In the genomic region with DNA sequence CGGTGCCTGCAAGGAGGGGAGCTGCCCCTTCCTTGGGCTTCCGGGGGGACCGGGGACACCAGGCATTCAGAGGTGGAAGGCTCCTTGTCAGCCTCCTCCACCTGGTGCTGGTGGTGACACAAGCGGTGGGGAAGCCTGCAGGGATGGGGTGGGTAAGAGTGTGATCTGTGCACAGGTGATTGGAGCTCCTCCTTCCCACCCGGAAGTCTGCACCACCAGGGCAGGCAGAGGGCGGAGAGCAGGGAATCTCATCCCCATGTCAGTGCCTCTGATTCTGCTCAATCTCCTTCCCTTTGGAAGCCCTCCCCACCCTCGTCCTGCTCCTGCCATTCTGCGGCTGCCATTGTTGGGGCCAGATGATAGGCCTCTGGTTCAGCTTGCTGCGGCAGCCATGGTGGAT, we compare ENCODE assay signal across 18 cellular contexts.
DNase-seq lines count a peak whose midpoint lies in the region; ATAC-seq and TF ChIP-seq lines count a peak whose summit lies in the region.
"Had no signal": no experiment of that assay in that cellular context is flagged by ENCODE, and none has a peak within 500 bp of the region (broad histone marks: within the 10 kb centered on the region; RNA-seq: fewer than 3 reads in every experiment).

No MANE protein-coding gene starts in this region.

- H3K4me2 ChIP-seq in GM23338 = no peak overlapping the region
- H3K4me2 ChIP-seq in neural progenitor cell = peak overlapping the region; percentile 56

- H3K79me2 ChIP-seq in GM23338 (replicated peaks; ENCODE audit: insufficient read depth) (no peaks in the 10 kb centered on the region), neural progenitor cell (ENCODE audit: low read depth) (no peaks in the 10 kb centered on the region)

- H3K36me3 Mint-ChIP-seq in GM23338 (ENCODE audit: low read depth) (no peaks in the 10 kb centered on the region; the same call in 2 of the 3 replicates), neural progenitor cell (no peaks in the 10 kb centered on the region)
- H3K36me3 Mint-ChIP-seq in activated T-helper 17 cell treated with anti-CD3 and anti-CD28 coated beads, Interleukin-2, amount 50 U/mL, for 72 hours (ENCODE audit: low read depth) = peaks cover 8% of the 10 kb centered on the region
- H3K36me3 Mint-ChIP-seq in CD8-positive, alpha-beta T cell = no peaks in the 10 kb centered on the region

- H3K27ac ChIP-seq in GM23338 (ENCODE audit: low read depth) (no peak overlapping the region), neural progenitor cell (no peak overlapping the region)
- H3K27ac ChIP-seq in CD8-positive, alpha-beta T cell (ENCODE audit: low read depth, low read length) = no peak overlapping the region
- H3K27ac ChIP-seq: 22Rv1 had no signal

- CTCF ChIA-PET in CD8-positive, alpha-beta T cell (lab: Charles Lee) = interaction anchor here (1.0 to 2.4 kb wide), 2 partner anchors 10 to 200 kb away, joined by 3 to 7 read pairs; no protein-coding TSS in a partner anchor

- H3K27me3 ChIP-seq in GM23338 (ENCODE audit: insufficient read depth) = no peaks in the 10 kb centered on the region
- no peaks in the 10 kb centered on the region for H3K27me3 ChIP-seq in neural progenitor cell
- H3K27me3 ChIP-seq in CD8-positive, alpha-beta T cell (ENCODE audit: insufficient read depth, low read length) = no peaks in the 10 kb centered on the region

- H3F3A ChIP-seq in GM23338 (replicated peaks; ENCODE audit: low read depth) (no peaks in the 10 kb centered on the region), neural progenitor cell (ENCODE audit: low read depth) (peaks cover 13% of the 10 kb centered on the region)

- TF ChIP-seq CTCF in GM23338 (conservative IDR thresholded peaks at IDR 0.05; ENCODE audit: low read depth in 2 of 2) (no peak), neural progenitor cell (IDR thresholded peaks at IDR 0.05) (no peak), GM13976 (IDR thresholded peaks at IDR 0.05; ENCODE audit: borderline replicate concordance, control extremely low read depth, extremely low read depth, insufficient read depth, missing control alignments) (no peak)
- no peak for TF ChIP-seq CTCF in CD8-positive, alpha-beta T cell (IDR thresholded peaks at IDR 0.05)

- H4K20me1 ChIP-seq in GM23338 (replicated peaks; ENCODE audit: insufficient read depth) = no peaks in the 10 kb centered on the region
- no peaks in the 10 kb centered on the region for H4K20me1 ChIP-seq in neural progenitor cell (ENCODE audit: low read depth)

- in situ Hi-C loops in GM13976 (cut with MboI; ENCODE audit: low sequenced_read_pairs, unreplicated experiment) = no loop called here

- no peak overlapping the region for H3K27ac Mint-ChIP-seq in GM23338
- no peak overlapping the region for H3K27ac Mint-ChIP-seq in activated T-helper 17 cell treated with anti-CD3 and anti-CD28 coated beads, Interleukin-2, amount 50 U/mL, for 72 hours
- peak overlapping the region; percentile 44 for H3K27ac Mint-ChIP-seq in neural progenitor cell
- no peak overlapping the region for H3K27ac Mint-ChIP-seq in CD8-positive, alpha-beta T cell
- H3K27ac Mint-ChIP-seq: B cell had no signal

- H3K9me3 ChIP-seq in neural progenitor cell (ENCODE audit: low read depth) = no peaks in the 10 kb centered on the region
- H3K9me3 ChIP-seq in CD8-positive, alpha-beta T cell (ENCODE audit: low read length) = no peaks in the 10 kb centered on the region

- ATAC-seq in GM23338 = peak; percentile 56
- no peak for ATAC-seq in activated T-helper 17 cell treated with anti-CD3 and anti-CD28 coated beads, Interleukin-2, amount 50 U/mL, for 72 hours (replicated peaks)
- no peak for ATAC-seq in CD8-positive, alpha-beta T cell
- ATAC-seq: Right ventricle myocardium inferior had no signal

- peak; percentile 41 for DNase-seq in DMS53 (lab: John Stamatoyannopoulos, UW)
- no peak for DNase-seq in DMS53 treated with DMSO at 0.1 percent for 48 hours (lab: John Stamatoyannopoulos, UW; ENCODE audit: unreplicated experiment)
- DNase-seq in GM23338 (ENCODE audit: low spot score) = no peak
- DNase-seq in neural progenitor cell (ENCODE audit: low spot score) = no peak
- DNase-seq in CD8-positive, alpha-beta T cell = no peak
- DNase-seq in A172 (ENCODE audit: low spot score) = no peak
- DNase-seq in GM13976 (ENCODE audit: low spot score) = no peak
- DNase-seq: HCEC 1CT, MM.1S, NCI-H1092, NCI-H1436 treated with DMSO at 0.1 percent for 48 hours, NCI-H2029 treated with DMSO at 0.1 percent for 48 hours, NCI-H446 had no signal

- H3K4me1 Mint-ChIP-seq in GM23338 = peaks cover 11% of the 10 kb centered on the region; the same call in 2 of the 3 replicates
- H3K4me1 Mint-ChIP-seq in activated T-helper 17 cell treated with anti-CD3 and anti-CD28 coated beads, Interleukin-2, amount 50 U/mL, for 72 hours = peaks cover 64% of the 10 kb centered on the region
- peaks cover 52% of the 10 kb centered on the region for H3K4me1 Mint-ChIP-seq in neural progenitor cell
- H3K4me1 Mint-ChIP-seq in CD8-positive, alpha-beta T cell (ENCODE audit: low read depth) = peaks cover 87% of the 10 kb centered on the region
- H3K4me1 Mint-ChIP-seq: B cell had no signal

- H3K4me1 ChIP-seq in GM23338 (ENCODE audit: insufficient read depth) = no peaks in the 10 kb centered on the region
- peaks cover 18% of the 10 kb centered on the region for H3K4me1 ChIP-seq in neural progenitor cell
- peaks cover 33% of the 10 kb centered on the region for H3K4me1 ChIP-seq in CD8-positive, alpha-beta T cell (ENCODE audit: insufficient read depth, low read length)

- H2AFZ ChIP-seq in GM23338 (no peak overlapping the region), neural progenitor cell (replicated peaks) (peak overlapping the region; percentile 26)

- intact Hi-C loops in CD8-positive, alpha-beta T cell (cut with DNase I, micrococcal nuclease) = no loop called here

- H3K4me3 ChIP-seq in GM23338 (no peak overlapping the region), neural progenitor cell (no peak overlapping the region)
- H3K4me3 ChIP-seq in CD8-positive, alpha-beta T cell (ENCODE audit: low read depth, low read length) = no peak overlapping the region

- H3K4me3 Mint-ChIP-seq in GM23338 (no peak overlapping the region), neural progenitor cell (no peak overlapping the region)
- peak overlapping the region; percentile 70 for H3K4me3 Mint-ChIP-seq in activated T-helper 17 cell treated with anti-CD3 and anti-CD28 coated beads, Interleukin-2, amount 50 U/mL, for 72 hours
- no peak overlapping the region for H3K4me3 Mint-ChIP-seq in CD8-positive, alpha-beta T cell
- H3K4me3 Mint-ChIP-seq: B cell had no signal

- POLR2A ChIA-PET in CD8-positive, alpha-beta T cell (lab: Charles Lee) = interaction anchor here (1.7 kb wide), 1 partner anchor 10 kb away, joined by 10 read pairs; no protein-coding TSS in a partner anchor

- H3K9me3 Mint-ChIP-seq in GM23338 = no peaks in the 10 kb centered on the region
- H3K9me3 Mint-ChIP-seq in activated T-helper 17 cell treated with anti-CD3 and anti-CD28 coated beads, Interleukin-2, amount 50 U/mL, for 72 hours = no peaks in the 10 kb centered on the region
- H3K9me3 Mint-ChIP-seq in neural progenitor cell = peaks cover 2% of the 10 kb centered on the region
- no peaks in the 10 kb centered on the region for H3K9me3 Mint-ChIP-seq in CD8-positive, alpha-beta T cell
- H3K9me3 Mint-ChIP-seq: CD4-positive, alpha-beta T cell had no signal

- H3K36me3 ChIP-seq in GM23338 (ENCODE audit: insufficient read depth) (no peaks in the 10 kb centered on the region), neural progenitor cell (no peaks in the 10 kb centered on the region)
- H3K36me3 ChIP-seq in CD8-positive, alpha-beta T cell (ENCODE audit: insufficient read depth, low read length) = no peaks in the 10 kb centered on the region

- no peak overlapping the region for H3K9ac ChIP-seq in neural progenitor cell

- H3K27me3 Mint-ChIP-seq in GM23338 (ENCODE audit: insufficient read depth, low read depth, poor library complexity) = no peaks in the 10 kb centered on the region
- H3K27me3 Mint-ChIP-seq in activated T-helper 17 cell treated with anti-CD3 and anti-CD28 coated beads, Interleukin-2, amount 50 U/mL, for 72 hours = no peaks in the 10 kb centered on the region
- peaks cover 7% of the 10 kb centered on the region for H3K27me3 Mint-ChIP-seq in neural progenitor cell (ENCODE audit: insufficient read depth, low read depth)
- H3K27me3 Mint-ChIP-seq in CD8-positive, alpha-beta T cell (ENCODE audit: low read depth) = no peaks in the 10 kb centered on the region
- H3K27me3 Mint-ChIP-seq: CD4-positive, alpha-beta T cell had no signal

- peaks cover 9% of the 10 kb centered on the region; the same call in 1 of the 2 replicates for H3K9me2 ChIP-seq in GM23338 (ENCODE audit: insufficient read depth)

TF ChIP-seq in GM23338, 12 proteins besides CTCF, POLR2A, EP300 and RAD21 (continues in another document):
- TF ChIP-seq CREB1 (CRISPR knock-in tag; IDR thresholded peaks at IDR 0.05; ENCODE audit: low read depth) (no peak), EZH2phosphoT487 (IDR thresholded peaks at IDR 0.05; ENCODE audit: unreplicated experiment) (no peak), EZH2 (IDR thresholded peaks at IDR 0.05; ENCODE audit: low read depth, unreplicated experiment) (no peak), POLR2AphosphoS5 (IDR thresholded peaks at IDR 0.05; ENCODE audit: low read depth) (no peak), NANOG (IDR thresholded peaks at IDR 0.05; ENCODE audit: borderline replicate concordance) (no peak)
- TF ChIP-seq, protein P1, sequence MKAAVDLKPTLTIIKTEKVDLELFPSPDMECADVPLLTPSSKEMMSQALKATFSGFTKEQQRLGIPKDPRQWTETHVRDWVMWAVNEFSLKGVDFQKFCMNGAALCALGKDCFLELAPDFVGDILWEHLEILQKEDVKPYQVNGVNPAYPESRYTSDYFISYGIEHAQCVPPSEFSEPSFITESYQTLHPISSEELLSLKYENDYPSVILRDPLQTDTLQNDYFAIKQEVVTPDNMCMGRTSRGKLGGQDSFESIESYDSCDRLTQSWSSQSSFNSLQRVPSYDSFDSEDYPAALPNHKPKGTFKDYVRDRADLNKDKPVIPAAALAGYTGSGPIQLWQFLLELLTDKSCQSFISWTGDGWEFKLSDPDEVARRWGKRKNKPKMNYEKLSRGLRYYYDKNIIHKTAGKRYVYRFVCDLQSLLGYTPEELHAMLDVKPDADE (IDR thresholded peaks at IDR 0.05) = no peak
